Comparison of ENCODE assay signal across 8 cellular contexts in genomic region chr9:88991066-88992030, GRCh38. TPM values are rescaled to one million over a fixed set of nuclear protein-coding genes. Genes with fewer than 3 reads are reported as not detected.
A peak's percentile ranks its signal among the peaks of the same experiment; 100 is the strongest.
DNase-seq lines count a peak whose midpoint lies in the region; ATAC-seq and TF ChIP-seq lines count a peak whose summit lies in the region.

TSS of gene S1PR3 (plus strand) at chr9:88991468. CDS start at chr9:89001201, 9,733 bp downstream.

- BruUV-seq in PC-9 (replicated peaks; lab: Mats Ljungman, UMichigan): TSS peak; percentile 48

- peak within 1 kb of the TSS; percentile 91 for H3K4me2 ChIP-seq in PC-9

- no peaks in the 10 kb centered on the region for H3K36me3 ChIP-seq in CD8-positive, alpha-beta memory T cell (ENCODE audit: insufficient read depth, low read length)
- no peaks in the 10 kb centered on the region for H3K36me3 ChIP-seq in PC-9 (ENCODE audit: low read depth)

- ATAC-seq in left lobe of liver (peak; percentile 63), GM19452 (IDR thresholded peaks at IDR 0.05; ENCODE audit: unreplicated experiment) (no peak), HG03520 (IDR thresholded peaks at IDR 0.05; ENCODE audit: unreplicated experiment) (no peak)

- H3K27ac ChIP-seq in CD8-positive, alpha-beta memory T cell (ENCODE audit: low read depth, low read length): no peak within 1 kb of the TSS
- H3K27ac ChIP-seq in PC-9: no peak within 1 kb of the TSS

- TF ChIP-seq CTCF in PC-9 (conservative IDR thresholded peaks at IDR 0.05) (no peak; the same call in 1 of the 2 replicates), cardiac fibroblast (IDR thresholded peaks at IDR 0.05; ENCODE audit: low read depth, low read length) (no peak)

- no peak within 1 kb of the TSS for H3K4me3 ChIP-seq in CD8-positive, alpha-beta memory T cell (ENCODE audit: low read length)
- H3K4me3 ChIP-seq in PC-9: peak within 1 kb of the TSS; percentile 86
- H3K4me3 ChIP-seq in cardiac fibroblast (replicated peaks in 1 of 2; ENCODE audit: low read depth in 2 of 2, low read length in 2 of 2): peak within 1 kb of the TSS; percentile 86 to 89

- POLR2A ChIA-PET in CD8-positive, alpha-beta memory T cell (lab: Charles Lee): no interaction called here
- POLR2A ChIA-PET in PC-9 (lab: Charles Lee; ENCODE audit: unreplicated experiment): interaction anchor here (0.6 to 0.7 kb wide), 3 partner anchors 111 to 179 kb away, joined by 3 to 12 read pairs (median 7); no protein-coding TSS in a partner anchor

- H3K4me1 Mint-ChIP-seq in CD8-positive, alpha-beta memory T cell: peaks cover 4 to 26% (median 23%) of the 10 kb centered on the region in 3 donors

- no peaks in the 10 kb centered on the region for H3K9me3 Mint-ChIP-seq in CD8-positive, alpha-beta memory T cell

- H3K27ac Mint-ChIP-seq in CD8-positive, alpha-beta memory T cell: peak within 1 kb of the TSS in 1 of 8 donors; percentile 34

- DNase-seq in CD8-positive, alpha-beta memory T cell: no peak
- DNase-seq in PC-9: peak in 1 of 2 experiments; percentile 76
- DNase-seq in cardiac fibroblast (ENCODE audit: low read depth in 2 of 2): peak; percentile 54 to 60
- peak; percentile 53 for DNase-seq in left lobe of liver (ENCODE audit: low spot score)
- peak; percentile 19 for DNase-seq in stimulated activated CD4-positive, alpha-beta T cell treated with anti-CD3 and anti-CD28 coated beads, Interleukin-4, amount 100 ng/mL, for 24 hours
- DNase-seq in NCI-H1092 treated with DMSO at 0.1 percent for 48 hours (lab: John Stamatoyannopoulos, UW): no peak

- H3K9me2 ChIP-seq in PC-9 (ENCODE audit: insufficient read depth): no peaks in the 10 kb centered on the region

- H3F3A ChIP-seq in PC-9 (ENCODE audit: insufficient read depth, low read depth): peaks cover 9% of the 10 kb centered on the region; the same call in 1 of the 2 replicates

- no peaks in the 10 kb centered on the region for H3K36me3 Mint-ChIP-seq in CD8-positive, alpha-beta memory T cell

- H2AFZ ChIP-seq in PC-9: peak within 1 kb of the TSS; percentile 78

- CTCF ChIA-PET in CD8-positive, alpha-beta memory T cell (lab: Charles Lee): interaction anchor here (1.1 kb wide), 1 partner anchor 10 kb away, joined by 5 read pairs; no protein-coding TSS in a partner anchor
- CTCF ChIA-PET in PC-9 (lab: Charles Lee): no interaction called here

- no peaks in the 10 kb centered on the region for H3K9me3 ChIP-seq in CD8-positive, alpha-beta memory T cell (ENCODE audit: low read length)
- H3K9me3 ChIP-seq in PC-9 (ENCODE audit: insufficient read depth, low read depth): no peaks in the 10 kb centered on the region

- intact Hi-C loops in PC-9 (cut with micrococcal nuclease; ENCODE audit: unreplicated experiment): loop anchor here (1.0 to 5.0 kb wide), 3 partner anchors 49 to 339 kb away; no protein-coding TSS in a partner anchor

- H3K4me1 ChIP-seq in CD8-positive, alpha-beta memory T cell (ENCODE audit: insufficient read depth, low read length): peaks cover 13% of the 10 kb centered on the region
- H3K4me1 ChIP-seq in PC-9 (replicated peaks; ENCODE audit: insufficient read depth): peaks cover 28% of the 10 kb centered on the region

- H3K4me3 Mint-ChIP-seq in CD8-positive, alpha-beta memory T cell: peak within 1 kb of the TSS in 4 of 7 donors; percentile 29 to 48 (median 36)

- peaks cover 16% of the 10 kb centered on the region for H3K79me2 ChIP-seq in PC-9 (ENCODE audit: low read depth)

- no peaks in the 10 kb centered on the region for H4K20me1 ChIP-seq in PC-9 (ENCODE audit: insufficient read depth)

- H3K27me3 ChIP-seq in CD8-positive, alpha-beta memory T cell (ENCODE audit: insufficient read depth, low read length, poor library complexity, severe bottlenecking): peaks cover 10% of the 10 kb centered on the region
- no peaks in the 10 kb centered on the region for H3K27me3 ChIP-seq in PC-9 (ENCODE audit: insufficient read depth, low read depth)

- peaks cover 22 to 67% of the 10 kb centered on the region in 2 donors for H3K27me3 Mint-ChIP-seq in CD8-positive, alpha-beta memory T cell

RNA-seq across cellular contexts. Expression of gene S1PR3, which starts in this region (rescaled TPM):
- under 1 TPM; 0.80 to 0.90 TPM for total RNA-seq in CD8-positive, alpha-beta memory T cell
- not detected for polyA plus RNA-seq in CD8-positive, alpha-beta memory T cell
- total RNA-seq in PC-9 (2021) (19.4 and 23.3 TPM in 2 replicates), left lobe of liver (2.0 TPM)

Comparison
In these comparisons a context has a peak if more than half of its experiments do, and no peak if none do; other contexts are left out.
1. DNase-seq: peak in cardiac fibroblast (2 of 2), left lobe of liver (single experiment) and stimulated activated CD4-positive, alpha-beta T cell treated with anti-CD3 and anti-CD28 coated beads, Interleukin-4, amount 100 ng/mL, for 24 hours (single experiment); none in CD8-positive, alpha-beta memory T cell (0 of 5) and NCI-H1092 treated with DMSO at 0.1 percent for 48 hours (single experiment).